In the genomic region with DNA sequence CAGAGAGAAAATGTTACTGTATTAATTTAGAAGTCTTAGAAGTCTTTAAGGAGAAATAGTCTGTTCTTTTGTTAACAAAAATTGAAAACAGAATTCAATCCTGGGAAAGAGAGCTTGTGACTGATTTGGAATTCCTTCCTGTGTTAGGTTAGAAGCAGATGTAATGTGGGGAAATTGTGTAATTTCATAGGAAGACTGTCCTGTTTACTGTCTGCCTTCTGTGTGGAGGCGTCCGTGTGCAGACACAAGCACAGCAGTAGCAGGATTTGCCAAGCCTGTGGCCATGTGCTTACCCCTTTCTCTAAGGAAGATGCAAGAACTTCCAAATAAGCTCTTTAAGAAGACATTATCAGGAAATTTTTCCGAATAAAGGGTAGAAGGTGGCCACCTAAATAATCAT, we compare ENCODE assay signal across 31 cellular contexts. TPM values are rescaled to one million over a fixed set of nuclear protein-coding genes. Genes with fewer than 3 reads are reported as not detected.
DNase-seq lines count a peak whose midpoint lies in the region; ATAC-seq and TF ChIP-seq lines count a peak whose summit lies in the region.
"Had no signal": no experiment of that assay in that cellular context is flagged by ENCODE, and none has a peak within 500 bp of the region (broad histone marks: within the 10 kb centered on the region; RNA-seq: fewer than 3 reads in every experiment).

No MANE protein-coding gene starts in this region.

- H3K9me3 ChIP-seq in SK-N-MC (ENCODE audit: low read depth, low read length) (no peaks in the 10 kb centered on the region), T-helper 17 cell (ENCODE audit: control insufficient read depth, low read length, poor library complexity, severe bottlenecking) (no peaks in the 10 kb centered on the region)
- H3K9me3 ChIP-seq: SJSA1, thyroid gland had no signal

- H3K9me3 Mint-ChIP-seq in endothelial cell (ENCODE audit: unreplicated experiment) (no peaks in the 10 kb centered on the region), immature natural killer cell (peaks cover 0 to 1% (median 0%) of the 10 kb centered on the region in 6 donors)
- H3K9me3 Mint-ChIP-seq: activated CD4-positive, alpha-beta memory T cell treated with anti-CD3 and anti-CD28 coated beads for 36 hours; CD4-positive, alpha-beta T cell; mesothelial cell of epicardium; natural killer cell treated with Interleukin-12 subunit alpha and Interleukin-12 subunit beta and Interleukin-15 and Interleukin-18, amount 100 ng/mL, for 72 hours; WTC11 had no signal

- peaks cover 12% of the 10 kb centered on the region; the same call in 1 of the 2 replicates for H3K36me3 ChIP-seq in SK-N-MC (ENCODE audit: insufficient read depth, low read length)
- H3K36me3 ChIP-seq: SJSA1, thyroid gland had no signal

- peak overlapping the region; percentile 61 for H3K27ac ChIP-seq in SK-N-MC
- H3K27ac ChIP-seq: SJSA1, thyroid gland had no signal

- TF ChIP-seq CTCF in AG10803 (conservative IDR thresholded peaks at IDR 0.05; ENCODE audit: low read length) (no peak), endothelial cell (IDR thresholded peaks at IDR 0.05; ENCODE audit: unreplicated experiment) (no peak)

- DNase-seq in AG10803 (ENCODE audit: low read depth) (peak; percentile 75), SK-N-MC (ENCODE audit: low read depth, low spot score) (no peak), endothelial cell (ENCODE audit: low spot score) (no peak), immature natural killer cell (no peak), T-helper 17 cell (no peak), epidermal melanocyte (ENCODE audit: insufficient read length, low spot score) (no peak), hypothalamus (lab: John Stamatoyannopoulos, UW) (no peak)
- DNase-seq in central memory CD4-positive, alpha-beta T cell: no peak
- DNase-seq: activated CD4-positive, alpha-beta memory T cell treated with anti-CD3 and anti-CD28 coated beads for 36 hours; activated gamma-delta T cell treated with Interleukin-2 at 50 U/mL for 16 hours; amniotic stem cell; caudate nucleus; CD4-positive, alpha-beta T cell; DMS53; effector memory CD4-positive, alpha-beta T cell; foreskin melanocyte; GOT3; KBM-7; kidney glomerular epithelial cell; MV-4-11; NCI-H187; NCI-H2227 treated with DMSO at 0.1 percent for 48 hours; NCI-H82; stimulated activated CD4-positive, alpha-beta T cell treated with anti-CD3 and anti-CD28 coated beads, Interleukin-4, amount 100 ng/mL, for 1 hour; stimulated activated naive CD8-positive, alpha-beta T cell treated with anti-CD3 and anti-CD28 coated beads, Interleukin-15, Interleukin-2, amounts not matched to agents 100 U/mL and 50 U/mL, for 24 hours; thyroid gland had no signal

- H3K27me3 Mint-ChIP-seq in endothelial cell (ENCODE audit: unreplicated experiment) (peaks cover 1% of the 10 kb centered on the region), immature natural killer cell (ENCODE audit: low read depth in 3 of 3) (peaks cover 0 to 4% (median 0%) of the 10 kb centered on the region in 3 donors), T-helper 17 cell (no peaks in the 10 kb centered on the region)
- H3K27me3 Mint-ChIP-seq: activated CD4-positive, alpha-beta memory T cell treated with anti-CD3 and anti-CD28 coated beads for 36 hours; CD4-positive, alpha-beta T cell; natural killer cell treated with Interleukin-12 subunit alpha and Interleukin-12 subunit beta and Interleukin-15 and Interleukin-18, amount 100 ng/mL, for 72 hours had no signal

- no peak overlapping the region for H3K9ac ChIP-seq in SK-N-MC (ENCODE audit: insufficient read length)

- peaks cover 56% of the 10 kb centered on the region for H3K4me1 Mint-ChIP-seq in endothelial cell (ENCODE audit: unreplicated experiment)
- peaks cover 14 to 51% of the 10 kb centered on the region in 2 donors for H3K4me1 Mint-ChIP-seq in immature natural killer cell
- H3K4me1 Mint-ChIP-seq in T-helper 17 cell: peaks cover 4% of the 10 kb centered on the region
- H3K4me1 Mint-ChIP-seq: WTC11 had no signal

- H3K4me3 ChIP-seq in AG10803 (ENCODE audit: low read length): no peak overlapping the region
- no peak overlapping the region for H3K4me3 ChIP-seq in SK-N-MC
- H3K4me3 ChIP-seq: SJSA1, thyroid gland had no signal

- ATAC-seq in T-helper 17 cell: no peak
- ATAC-seq: natural killer cell treated with Interleukin-12 subunit alpha and Interleukin-12 subunit beta and Interleukin-15 and Interleukin-18, amount 100 ng/mL, for 72 hours; stimulated activated naive CD8-positive, alpha-beta T cell treated with anti-CD3 and anti-CD28 coated beads, Interleukin-15, Interleukin-2, amounts not matched to agents 100 U/mL and 50 U/mL, for 24 hours; WTC11 had no signal

- H3K36me3 Mint-ChIP-seq in endothelial cell (ENCODE audit: low read depth, unreplicated experiment): peaks cover 23% of the 10 kb centered on the region
- peaks cover 24 to 60% (median 38%) of the 10 kb centered on the region in 3 donors for H3K36me3 Mint-ChIP-seq in immature natural killer cell
- H3K36me3 Mint-ChIP-seq in T-helper 17 cell (ENCODE audit: low read depth): peaks cover 9% of the 10 kb centered on the region
- H3K36me3 Mint-ChIP-seq: mesothelial cell of epicardium had no signal

- H3K4me3 Mint-ChIP-seq in endothelial cell (ENCODE audit: unreplicated experiment) (no peak overlapping the region), immature natural killer cell (no peak overlapping the region), T-helper 17 cell (no peak overlapping the region)
- H3K4me3 Mint-ChIP-seq: activated CD4-positive, alpha-beta memory T cell treated with anti-CD3 and anti-CD28 coated beads for 36 hours; CD4-positive, alpha-beta T cell; mesothelial cell of epicardium; WTC11 had no signal

- H3K27ac Mint-ChIP-seq in endothelial cell (ENCODE audit: unreplicated experiment) (peak overlapping the region; percentile 61), immature natural killer cell (peak overlapping the region in 4 of 6 donors; percentile 32 to 58 (median 40)), T-helper 17 cell (no peak overlapping the region)
- H3K27ac Mint-ChIP-seq: activated CD4-positive, alpha-beta memory T cell treated with anti-CD3 and anti-CD28 coated beads for 36 hours; CD4-positive, alpha-beta T cell; mesothelial cell of epicardium; WTC11 had no signal

RNA-seq across cellular contexts. Expression of a gene that starts 36.7 kb away (rescaled TPM):
- total RNA-seq in endothelial cell (ENCODE audit: unreplicated experiment): 342 TPM
- 100 to 1,000 TPM in 2 of 3 donors, 10 to 100 TPM in 1; 92.6 to 115 (median 106) TPM for polyA plus RNA-seq in immature natural killer cell
- 10 to 100 TPM in 1 of 2 donors, 1 to 10 TPM in 1; 3.6 to 20.4 TPM for total RNA-seq in T-helper 17 cell

RNA-seq across cellular contexts. Expression of a gene that starts 56.0 kb away (rescaled TPM):
- total RNA-seq in endothelial cell (ENCODE audit: unreplicated experiment) (311 TPM), T-helper 17 cell (not detected)
- 1 to 10 TPM in 1 of 3 donors, under 1 TPM in 2; 0.43 to 1.5 (median 0.49) TPM for polyA plus RNA-seq in immature natural killer cell
- total RNA-seq: activated CD4-positive, alpha-beta memory T cell treated with anti-CD3 and anti-CD28 coated beads for 36 hours; CD4-positive, alpha-beta T cell; natural killer cell treated with Interleukin-12 subunit alpha and Interleukin-12 subunit beta and Interleukin-15 and Interleukin-18, amount 100 ng/mL, for 72 hours; T-helper 2 cell treated with Interferon-gamma antibody and Interleukin-4, amounts not matched to agents 100 ng/mL and 5 ng/mL, for 36 hours; WTC11 had no signal

Comparison
In these comparisons a context has a peak if more than half of its experiments do, and no peak if none do; other contexts are left out.
1. RNA of a gene that starts 36.7 kb away (total RNA-seq): 342 TPM in endothelial cell (single experiment); 3.6 to 20.4 TPM in T-helper 17 cell; every median in the first group is over 10 times any median in the second.
2. RNA of a gene that starts 56.0 kb away (total RNA-seq): 311 TPM in endothelial cell (single experiment); not detected in T-helper 17 cell; every median in the first group is over 100 times any median in the second.